In genomic region chr1:215710340-215710971, GRCh38 we compare ENCODE assay signal across 8 cellular contexts.
DNase-seq lines count a peak whose midpoint lies in the region; ATAC-seq and TF ChIP-seq lines count a peak whose summit lies in the region.

No MANE protein-coding gene starts in this region.

- no peaks in the 10 kb centered on the region for H4K20me1 ChIP-seq in IMR-90 (ENCODE audit: insufficient read depth, low read length)

- TF ChIP-seq CTCF in IMR-90 (conservative IDR thresholded peaks at IDR 0.05; ENCODE audit: low read depth, low read length) (peak; percentile 64), retinal pigment epithelial cell (conservative IDR thresholded peaks at IDR 0.05; ENCODE audit: low read depth, low read length) (peak; percentile 76)

- dilution Hi-C loops in IMR-90 (cut with HindIII; ENCODE audit: low sequenced_read_pairs, unreplicated experiment) = no loop called here

- H3K79me1 ChIP-seq in IMR-90 (ENCODE audit: low read depth in 1 of 2, low read length in 2 of 2) = no peaks in the 10 kb centered on the region

- intact Hi-C loops in IMR-90 (cut with micrococcal nuclease) = no loop called here

- no peak overlapping the region for H4K91ac ChIP-seq in IMR-90 (ENCODE audit: insufficient read depth, low read depth, low read length)

- no peak overlapping the region; the same call in 1 of the 2 replicates for H3K18ac ChIP-seq in IMR-90 (ENCODE audit: low read depth, low read length)

- H3K27ac Mint-ChIP-seq in activated CD4-positive, alpha-beta T cell treated with anti-CD3 and anti-CD28 coated beads, Interleukin-2, amount 10 ng/mL, durations not matched to agents 7 days and 5 days = no peak overlapping the region
- H3K27ac Mint-ChIP-seq in stimulated activated effector memory CD8-positive, alpha-beta T cell treated with anti-CD3 and anti-CD28 coated beads, Interleukin-12 subunit alpha, Interleukin-12 subunit beta, amount 100 ng/mL, for 72 hours = no peak overlapping the region

- no peak overlapping the region; the same call in 1 of the 2 replicates for H3K14ac ChIP-seq in IMR-90 (replicated peaks; ENCODE audit: low read depth, low read length)

- H3K4ac ChIP-seq in IMR-90 (ENCODE audit: low read depth, low read length) = no peak overlapping the region; the same call in 1 of the 2 replicates

- H2BK15ac ChIP-seq in IMR-90 (ENCODE audit: low read depth, low read length) = no peak overlapping the region

- no peaks in the 10 kb centered on the region for H3K9me3 ChIP-seq in IMR-90 (ENCODE audit: control insufficient read depth, insufficient read depth, low read length)
- H3K9me3 ChIP-seq in NT2/D1 (ENCODE audit: insufficient read depth, low read length) = no peaks in the 10 kb centered on the region
- H3K9me3 ChIP-seq in endocrine pancreas (ENCODE audit: control insufficient read depth, low read length) = no peaks in the 10 kb centered on the region

- H2BK5ac ChIP-seq in IMR-90 (ENCODE audit: low read depth, low read length, poor library complexity, severe bottlenecking) = no peak overlapping the region

- H4K5ac ChIP-seq in IMR-90 (ENCODE audit: low read depth, low read length) = no peak overlapping the region

- no peak overlapping the region for H2AK9ac ChIP-seq in IMR-90 (replicated peaks; ENCODE audit: low read depth, low read length, poor library complexity)

- peak; percentile 67 for TF ChIP-seq RAD21 in IMR-90 (IDR thresholded peaks at IDR 0.05; ENCODE audit: low read length)

- no peaks in the 10 kb centered on the region for H3K4me1 Mint-ChIP-seq in activated CD4-positive, alpha-beta T cell treated with anti-CD3 and anti-CD28 coated beads, Interleukin-2, amount 10 ng/mL, durations not matched to agents 7 days and 5 days
- H3K4me1 Mint-ChIP-seq in stimulated activated effector memory CD8-positive, alpha-beta T cell treated with anti-CD3 and anti-CD28 coated beads, Interleukin-12 subunit alpha, Interleukin-12 subunit beta, amount 100 ng/mL, for 72 hours = no peaks in the 10 kb centered on the region

- peak overlapping the region; percentile 0; the same call in 1 of the 2 replicates for H2BK20ac ChIP-seq in IMR-90 (ENCODE audit: low read depth, low read length)

- H3K36me3 ChIP-seq in IMR-90 (ENCODE audit: control insufficient read depth, insufficient read depth, low read length) (no peaks in the 10 kb centered on the region), NT2/D1 (ENCODE audit: insufficient read depth, insufficient read length, low read length) (no peaks in the 10 kb centered on the region), endocrine pancreas (ENCODE audit: control insufficient read depth, insufficient read depth, low read length) (no peaks in the 10 kb centered on the region)

- H3K56ac ChIP-seq in IMR-90 (ENCODE audit: extremely low read depth, insufficient read depth, low read length) = no peak overlapping the region

- peak overlapping the region in 1 of 2 experiments; percentile 50; a peak in 1 of 4 replicates for H4K8ac ChIP-seq in IMR-90 (ENCODE audit: low read depth in 2 of 2, low read length in 2 of 2)

- no peak overlapping the region for H3K27ac ChIP-seq in IMR-90 (ENCODE audit: insufficient read depth, low read length)

- peaks cover 3% of the 10 kb centered on the region; the same call in 1 of the 2 replicates for H3K9me1 ChIP-seq in IMR-90 (ENCODE audit: insufficient read depth, low read length)

- H3K23ac ChIP-seq in IMR-90 (ENCODE audit: low read depth, low read length) = no peak overlapping the region

- DNase-seq in activated CD4-positive, alpha-beta T cell treated with anti-CD3 and anti-CD28 coated beads, Interleukin-2, amount 10 ng/mL, durations not matched to agents 7 days and 5 days = peak; percentile 26
- DNase-seq in activated CD4-positive, alpha-beta T cell treated with anti-CD3 and anti-CD28 coated beads, Interleukin-2, amount 50 U/mL, for 1 hour = no peak
- DNase-seq in IMR-90 (peak; percentile 69), NT2/D1 (ENCODE audit: low read depth, low spot score) (peak; percentile 85), retinal pigment epithelial cell (ENCODE audit: low read depth) (peak; percentile 14)
- no peak for DNase-seq in stimulated activated effector memory CD8-positive, alpha-beta T cell treated with anti-CD3 and anti-CD28 coated beads, Interleukin-12 subunit alpha, Interleukin-12 subunit beta, amount 100 ng/mL, for 72 hours (ENCODE audit: low spot score in 2 of 2)

- ATAC-seq in GM21737 (IDR thresholded peaks at IDR 0.05; ENCODE audit: unreplicated experiment) = peak; percentile 86
- peak; percentile 59 for ATAC-seq in IMR-90 (ENCODE audit: low read depth)
- ATAC-seq in stimulated activated effector memory CD8-positive, alpha-beta T cell treated with anti-CD3 and anti-CD28 coated beads, Interleukin-12 subunit alpha, Interleukin-12 subunit beta, amount 100 ng/mL, for 72 hours = no peak

- H3K4me3 ChIP-seq in IMR-90 (ENCODE audit: insufficient read depth, low read depth, low read length) (no peak overlapping the region), NT2/D1 (ENCODE audit: insufficient read length, low read depth) (no peak overlapping the region), endocrine pancreas (ENCODE audit: control insufficient read depth, insufficient read depth, low read length) (peak overlapping the region; percentile 44), retinal pigment epithelial cell (ENCODE audit: low read length) (no peak overlapping the region)

- no CpG with 5 or more reads among the region's 7 CpGs for WGBS in IMR-90 (ENCODE audit: extremely low coverage in 2 of 2, insufficient read length in 1 of 2), 2 experiments

- no peak overlapping the region for H2AFZ ChIP-seq in IMR-90 (replicated peaks; ENCODE audit: low read length, poor library complexity)

- H3K9ac ChIP-seq in IMR-90 (ENCODE audit: low read depth, low read length) (no peak overlapping the region), NT2/D1 (ENCODE audit: insufficient read length, low read depth) (no peak overlapping the region), endocrine pancreas (ENCODE audit: control insufficient read depth, insufficient read depth, low read length) (no peak overlapping the region)

- 0 out of 2 replicates have a peak overlapping the region, but pooled peaks have one; percentile 19 for H2BK120ac ChIP-seq in IMR-90 (ENCODE audit: low read depth, low read length)

- POLR2A ChIA-PET in activated CD4-positive, alpha-beta T cell treated with anti-CD3 and anti-CD28 coated beads, Interleukin-2, amount 10 ng/mL, durations not matched to agents 7 days and 5 days (lab: Charles Lee) = no interaction called here
- POLR2A ChIA-PET in IMR-90 (lab: Charles Lee; ENCODE audit: unreplicated experiment) = no interaction called here

- TF ChIP-seq POLR2A in IMR-90 (IDR thresholded peaks at IDR 0.05; ENCODE audit: low read depth, low read length) = no peak

- CTCF ChIA-PET in activated CD4-positive, alpha-beta T cell treated with anti-CD3 and anti-CD28 coated beads, Interleukin-2, amount 10 ng/mL, durations not matched to agents 7 days and 5 days (lab: Charles Lee) = interaction anchor here (0.6 kb wide), 1 partner anchor 117 kb away, joined by 3 read pairs; no protein-coding TSS in a partner anchor
- CTCF ChIA-PET in IMR-90 (lab: Yijun Ruan, JAX) = interaction anchor here (0.6 to 1.5 kb wide), 10 partner anchors 15 to 1028 kb away, joined by 3 to 5 read pairs (median 3); no protein-coding TSS in a partner anchor

- no peaks in the 10 kb centered on the region for H3K9me3 Mint-ChIP-seq in activated CD4-positive, alpha-beta T cell treated with anti-CD3 and anti-CD28 coated beads, Interleukin-2, amount 10 ng/mL, durations not matched to agents 7 days and 5 days
- H3K9me3 Mint-ChIP-seq in stimulated activated effector memory CD8-positive, alpha-beta T cell treated with anti-CD3 and anti-CD28 coated beads, Interleukin-12 subunit alpha, Interleukin-12 subunit beta, amount 100 ng/mL, for 72 hours = peaks cover 9% of the 10 kb centered on the region

- no peak overlapping the region for H2AK5ac ChIP-seq in IMR-90 (ENCODE audit: low read depth, low read length)

- H3K36me3 Mint-ChIP-seq in activated CD4-positive, alpha-beta T cell treated with anti-CD3 and anti-CD28 coated beads, Interleukin-2, amount 10 ng/mL, durations not matched to agents 7 days and 5 days (ENCODE audit: low read depth) = no peaks in the 10 kb centered on the region
- no peaks in the 10 kb centered on the region for H3K36me3 Mint-ChIP-seq in stimulated activated effector memory CD8-positive, alpha-beta T cell treated with anti-CD3 and anti-CD28 coated beads, Interleukin-12 subunit alpha, Interleukin-12 subunit beta, amount 100 ng/mL, for 72 hours

- H3K27me3 Mint-ChIP-seq in activated CD4-positive, alpha-beta T cell treated with anti-CD3 and anti-CD28 coated beads, Interleukin-2, amount 10 ng/mL, durations not matched to agents 7 days and 5 days = no peaks in the 10 kb centered on the region

- H3K27me3 ChIP-seq in IMR-90 (ENCODE audit: control insufficient read depth, insufficient read depth, low read length) (no peaks in the 10 kb centered on the region), NT2/D1 (ENCODE audit: insufficient read depth, insufficient read length) (no peaks in the 10 kb centered on the region), endocrine pancreas (ENCODE audit: control insufficient read depth, insufficient read depth, low read length) (no peaks in the 10 kb centered on the region)

- H3K4me1 ChIP-seq in IMR-90 (ENCODE audit: control insufficient read depth, insufficient read depth, low read length) = 0 out of 2 replicates have a peak, but pooled peaks cover 3% of the 10 kb centered on the region
- H3K4me1 ChIP-seq in NT2/D1 (ENCODE audit: insufficient read depth, insufficient read length) = no peaks in the 10 kb centered on the region
- peaks cover 8% of the 10 kb centered on the region for H3K4me1 ChIP-seq in endocrine pancreas (ENCODE audit: control insufficient read depth, insufficient read depth, low read length)

- no peak overlapping the region for H3K4me2 ChIP-seq in IMR-90 (ENCODE audit: low read depth, low read length)

- no TSS peak for BruUV-seq in IMR-90 (replicated peaks; lab: Mats Ljungman, UMichigan)

- in situ Hi-C loops in IMR-90 (cut with MboI; ENCODE audit: low sequenced_read_pairs) = no loop called here

- H3K4me3 Mint-ChIP-seq in activated CD4-positive, alpha-beta T cell treated with anti-CD3 and anti-CD28 coated beads, Interleukin-2, amount 10 ng/mL, durations not matched to agents 7 days and 5 days = no peak overlapping the region
- no peak overlapping the region for H3K4me3 Mint-ChIP-seq in stimulated activated effector memory CD8-positive, alpha-beta T cell treated with anti-CD3 and anti-CD28 coated beads, Interleukin-12 subunit alpha, Interleukin-12 subunit beta, amount 100 ng/mL, for 72 hours

TF ChIP-seq in IMR-90, 13 proteins besides CTCF, POLR2A, EP300 and RAD21:
- TF ChIP-seq FOS (IDR thresholded peaks at IDR 0.05; ENCODE audit: low read depth, low read length) (no peak), SMC3 (IDR thresholded peaks at IDR 0.05; ENCODE audit: low read depth, low read length) (peak; percentile 43; the same call in 1 of the 2 replicates), CEBPB (IDR thresholded peaks at IDR 0.05; ENCODE audit: low read depth, low read length) (no peak)
TF ChIP-seq in IMR-90: peak in this region for 1.

Comparison
In these comparisons a context has a peak if more than half of its experiments do, and no peak if none do; other contexts are left out.
1. DNase-seq: peak in activated CD4-positive, alpha-beta T cell treated with anti-CD3 and anti-CD28 coated beads, Interleukin-2, amount 10 ng/mL, durations not matched to agents 7 days and 5 days (single experiment), IMR-90 (single experiment), NT2/D1 (single experiment) and retinal pigment epithelial cell (single experiment); none in activated CD4-positive, alpha-beta T cell treated with anti-CD3 and anti-CD28 coated beads, Interleukin-2, amount 50 U/mL, for 1 hour (single experiment) and stimulated activated effector memory CD8-positive, alpha-beta T cell treated with anti-CD3 and anti-CD28 coated beads, Interleukin-12 subunit alpha, Interleukin-12 subunit beta, amount 100 ng/mL, for 72 hours (0 of 2).